In genomic region chr6:133952815-133953633, GRCh38 we compare ENCODE assay signal across 1 cellular context.
TF ChIP-seq lines count a peak whose summit lies in the region.

TSS of gene TBPL1 (plus strand) at chr6:133953224. CDS start at chr6:133980126, 26,902 bp downstream.

TF ChIP-seq in K562, 482 proteins besides CTCF, POLR2A, EP300 and RAD21 (continued from another document):
- TF ChIP-seq AFF4 (CRISPR knock-in tag; IDR thresholded peaks at IDR 0.05) (peak; percentile 85; the same call in 1 of the 2 replicates), ELF1 (tag; IDR thresholded peaks at IDR 0.05) (peak; percentile 98), KDM4B (IDR thresholded peaks at IDR 0.05; ENCODE audit: borderline replicate concordance in 2 of 2, low read depth in 1 of 2) (peak in 1 of 2 experiments; percentile 95; a peak in 2 of 4 replicates), MEIS2 (IDR thresholded peaks at IDR 0.05; ENCODE audit: partially characterized antibody) (peak; percentile 31), MBD2 (IDR thresholded peaks at IDR 0.05; ENCODE audit: borderline replicate concordance, low read depth) (no peak; the same call in none of the 2 replicates), CREB1 (IDR thresholded peaks at IDR 0.05) (peak; percentile 80), CREB1 (CRISPR knock-in tag; IDR thresholded peaks at IDR 0.05) (peak; percentile 92), TARDBP (IDR thresholded peaks at IDR 0.05) (0 out of 2 replicates have a peak, but pooled peaks have one; percentile 56), BHLHE40 (IDR thresholded peaks at IDR 0.05; ENCODE audit: low read length) (no peak), ZNF212 (CRISPR knock-in tag; IDR thresholded peaks at IDR 0.05) (no peak), SIX5 (IDR thresholded peaks at IDR 0.05; ENCODE audit: borderline replicate concordance in 1 of 2, insufficient read depth in 1 of 2, low read depth in 1 of 2, low read length in 2 of 2) (peak in 1 of 2 experiments; percentile 20; a peak in 1 of 4 replicates), SMARCA5 (IDR thresholded peaks at IDR 0.05) (no peak), CHAMP1 (IDR thresholded peaks at IDR 0.05) (no peak), NR3C1 (CRISPR knock-in tag; IDR thresholded peaks at IDR 0.05) (no peak), ZBTB7A (IDR thresholded peaks at IDR 0.05; ENCODE audit: borderline replicate concordance, control insufficient read depth, low read depth, low read length) (peak; percentile 95), SMARCA4 (IDR thresholded peaks at IDR 0.05) (no peak), HCFC1 (IDR thresholded peaks at IDR 0.05; ENCODE audit: low read depth, low read length) (peak; percentile 81), ATF3 (IDR thresholded peaks at IDR 0.05) (no peak), ATF3 (CRISPR knock-in tag; conservative IDR thresholded peaks at IDR 0.05) (no peak), NRF1 (conservative IDR thresholded peaks at IDR 0.05 in 1 of 2, IDR thresholded peaks at IDR 0.05 in 1 of 2) (peak; percentile 66 to 67; a peak in 3 of 4 replicates), RBFOX2 (IDR thresholded peaks at IDR 0.05; ENCODE audit: low read depth, low read length) (peak; percentile 99), ZNF217 (CRISPR knock-in tag; IDR thresholded peaks at IDR 0.05) (no peak), CBFA2T3 (IDR thresholded peaks at IDR 0.05) (no peak; the same call in 1 of the 2 replicates), ZEB2 (IDR thresholded peaks at IDR 0.05) (no peak), IFI16 (CRISPR knock-in tag; IDR thresholded peaks at IDR 0.05) (no peak), SOX6 (IDR thresholded peaks at IDR 0.05) (peak; percentile 51; the same call in 1 of the 2 replicates), DACH1 (IDR thresholded peaks at IDR 0.05; ENCODE audit: partially characterized antibody) (peak; percentile 47), SRF (CRISPR knock-in tag; IDR thresholded peaks at IDR 0.05) (peak in 1 of 2 experiments; percentile 48; a peak in 1 of 4 replicates), MTA3 (IDR thresholded peaks at IDR 0.05; ENCODE audit: borderline replicate concordance) (peak; percentile 78), SREBF2 (CRISPR knock-in tag; IDR thresholded peaks at IDR 0.05) (no peak), RBM22 (IDR thresholded peaks at IDR 0.05; ENCODE audit: low read depth, low read length, poor library complexity, severe bottlenecking) (peak; percentile 83), CREB3L1 (IDR thresholded peaks at IDR 0.05; ENCODE audit: borderline replicate concordance, low read depth) (peak; percentile 85; the same call in 1 of the 2 replicates), KLF6 (CRISPR knock-in tag; IDR thresholded peaks at IDR 0.05; ENCODE audit: borderline replicate concordance) (no peak), CREM (IDR thresholded peaks at IDR 0.05; ENCODE audit: low read depth) (peak; percentile 86), U2AF1 (optimal IDR thresholded peaks at IDR 0.05; ENCODE audit: low read depth, low read length) (peak; percentile 62), ERF (CRISPR knock-in tag; IDR thresholded peaks at IDR 0.05) (no peak), ZNF696 (CRISPR knock-in tag; conservative IDR thresholded peaks at IDR 0.05) (no peak), NCOR1 (IDR thresholded peaks at IDR 0.05) (peak; percentile 75), ZNF274 (IDR thresholded peaks at IDR 0.05; ENCODE audit: borderline replicate concordance, low read depth, low read length) (no peak), RHOXF2B (CRISPR knock-in tag; conservative IDR thresholded peaks at IDR 0.05) (no peak), NFE2 (IDR thresholded peaks at IDR 0.05; ENCODE audit: low read depth) (0 out of 2 replicates have a peak, but pooled peaks have one; percentile 18), MLLT1 (IDR thresholded peaks at IDR 0.05) (peak; percentile 56 to 85), ZFPM2 (CRISPR knock-in tag; IDR thresholded peaks at IDR 0.05) (no peak), ZBTB8A (IDR thresholded peaks at IDR 0.05; ENCODE audit: partially characterized antibody) (no peak), TEAD1 (CRISPR knock-in tag; IDR thresholded peaks at IDR 0.05) (no peak; a peak in 1 of 4 replicates), GATA2 (CRISPR knock-in tag; IDR thresholded peaks at IDR 0.05) (no peak)
- TF ChIP-seq, protein P1, sequence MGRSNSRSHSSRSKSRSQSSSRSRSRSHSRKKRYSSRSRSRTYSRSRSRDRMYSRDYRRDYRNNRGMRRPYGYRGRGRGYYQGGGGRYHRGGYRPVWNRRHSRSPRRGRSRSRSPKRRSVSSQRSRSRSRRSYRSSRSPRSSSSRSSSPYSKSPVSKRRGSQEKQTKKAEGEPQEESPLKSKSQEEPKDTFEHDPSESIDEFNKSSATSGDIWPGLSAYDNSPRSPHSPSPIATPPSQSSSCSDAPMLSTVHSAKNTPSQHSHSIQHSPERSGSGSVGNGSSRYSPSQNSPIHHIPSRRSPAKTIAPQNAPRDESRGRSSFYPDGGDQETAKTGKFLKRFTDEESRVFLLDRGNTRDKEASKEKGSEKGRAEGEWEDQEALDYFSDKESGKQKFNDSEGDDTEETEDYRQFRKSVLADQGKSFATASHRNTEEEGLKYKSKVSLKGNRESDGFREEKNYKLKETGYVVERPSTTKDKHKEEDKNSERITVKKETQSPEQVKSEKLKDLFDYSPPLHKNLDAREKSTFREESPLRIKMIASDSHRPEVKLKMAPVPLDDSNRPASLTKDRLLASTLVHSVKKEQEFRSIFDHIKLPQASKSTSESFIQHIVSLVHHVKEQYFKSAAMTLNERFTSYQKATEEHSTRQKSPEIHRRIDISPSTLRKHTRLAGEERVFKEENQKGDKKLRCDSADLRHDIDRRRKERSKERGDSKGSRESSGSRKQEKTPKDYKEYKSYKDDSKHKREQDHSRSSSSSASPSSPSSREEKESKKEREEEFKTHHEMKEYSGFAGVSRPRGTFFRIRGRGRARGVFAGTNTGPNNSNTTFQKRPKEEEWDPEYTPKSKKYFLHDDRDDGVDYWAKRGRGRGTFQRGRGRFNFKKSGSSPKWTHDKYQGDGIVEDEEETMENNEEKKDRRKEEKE (IDR thresholded peaks at IDR 0.05; ENCODE audit: borderline replicate concordance in 1 of 2, control insufficient read depth in 1 of 2, low read depth in 2 of 2, low read length in 1 of 2), result peak in 1 of 2 experiments; percentile 85; a peak in 2 of 4 replicates
- TF ChIP-seq, protein P2, sequence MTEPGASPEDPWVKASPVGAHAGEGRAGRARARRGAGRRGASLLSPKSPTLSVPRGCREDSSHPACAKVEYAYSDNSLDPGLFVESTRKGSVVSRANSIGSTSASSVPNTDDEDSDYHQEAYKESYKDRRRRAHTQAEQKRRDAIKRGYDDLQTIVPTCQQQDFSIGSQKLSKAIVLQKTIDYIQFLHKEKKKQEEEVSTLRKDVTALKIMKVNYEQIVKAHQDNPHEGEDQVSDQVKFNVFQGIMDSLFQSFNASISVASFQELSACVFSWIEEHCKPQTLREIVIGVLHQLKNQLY (CRISPR knock-in tag; conservative IDR thresholded peaks at IDR 0.05), result no peak
- TF ChIP-seq, protein P3, sequence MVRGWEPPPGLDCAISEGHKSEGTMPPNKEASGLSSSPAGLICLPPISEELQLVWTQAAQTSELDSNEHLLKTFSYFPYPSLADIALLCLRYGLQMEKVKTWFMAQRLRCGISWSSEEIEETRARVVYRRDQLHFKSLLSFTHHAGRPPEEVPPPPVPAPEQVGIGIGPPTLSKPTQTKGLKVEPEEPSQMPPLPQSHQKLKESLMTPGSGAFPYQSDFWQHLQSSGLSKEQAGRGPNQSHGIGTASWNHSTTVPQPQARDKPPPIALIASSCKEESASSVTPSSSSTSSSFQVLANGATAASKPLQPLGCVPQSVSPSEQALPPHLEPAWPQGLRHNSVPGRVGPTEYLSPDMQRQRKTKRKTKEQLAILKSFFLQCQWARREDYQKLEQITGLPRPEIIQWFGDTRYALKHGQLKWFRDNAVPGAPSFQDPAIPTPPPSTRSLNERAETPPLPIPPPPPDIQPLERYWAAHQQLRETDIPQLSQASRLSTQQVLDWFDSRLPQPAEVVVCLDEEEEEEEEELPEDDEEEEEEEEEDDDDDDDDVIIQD (CRISPR knock-in tag; IDR thresholded peaks at IDR 0.05), result no peak
